Comparison of ENCODE assay signal across 1 cellular context in genomic region chr6:157193443-157193996, GRCh38.
TF ChIP-seq lines count a peak whose summit lies in the region.

No MANE protein-coding gene starts in this region.

TF ChIP-seq in K562, 482 proteins besides CTCF, POLR2A, EP300 and RAD21 (continued from another document):
- TF ChIP-seq USF1 (CRISPR knock-in tag; IDR thresholded peaks at IDR 0.05) (peak; percentile 31), XRCC5 (IDR thresholded peaks at IDR 0.05; ENCODE audit: low read depth, low read length) (no peak), RAD51 (IDR thresholded peaks at IDR 0.05; ENCODE audit: borderline replicate concordance, low read depth) (peak; percentile 21; the same call in 1 of the 2 replicates), TEAD1 (CRISPR knock-in tag; IDR thresholded peaks at IDR 0.05) (no peak), RBM14 (IDR thresholded peaks at IDR 0.05; ENCODE audit: borderline replicate concordance, insufficient read depth, low read depth, low read length) (no peak), ZNF146 (CRISPR knock-in tag; IDR thresholded peaks at IDR 0.05; ENCODE audit: unreplicated experiment) (no peak), CCAR2 (IDR thresholded peaks at IDR 0.05; ENCODE audit: low read depth, low read length) (no peak), ATF7 (IDR thresholded peaks at IDR 0.05) (no peak), CEBPB (tag; IDR thresholded peaks at IDR 0.05) (peak; percentile 59), USF2 (CRISPR knock-in tag; IDR thresholded peaks at IDR 0.05) (peak; percentile 64), ZNF175 (CRISPR knock-in tag; IDR thresholded peaks at IDR 0.05; ENCODE audit: low read depth) (no peak), EWSR1 (IDR thresholded peaks at IDR 0.05; ENCODE audit: borderline replicate concordance, low read depth, partially characterized antibody) (no peak), TGIF2 (CRISPR knock-in tag; IDR thresholded peaks at IDR 0.05) (no peak), TFE3 (CRISPR knock-in tag; IDR thresholded peaks at IDR 0.05) (peak; percentile 65), MLX (CRISPR knock-in tag; conservative IDR thresholded peaks at IDR 0.05) (no peak), JUNB (CRISPR knock-in tag; conservative IDR thresholded peaks at IDR 0.05) (no peak), BRD9 (IDR thresholded peaks at IDR 0.05; ENCODE audit: low read depth, partially characterized antibody) (no peak), ZNF76 (CRISPR knock-in tag; IDR thresholded peaks at IDR 0.05; ENCODE audit: borderline replicate concordance) (no peak)
